13 cellular contexts compared by ENCODE assay signal in the genomic region with DNA sequence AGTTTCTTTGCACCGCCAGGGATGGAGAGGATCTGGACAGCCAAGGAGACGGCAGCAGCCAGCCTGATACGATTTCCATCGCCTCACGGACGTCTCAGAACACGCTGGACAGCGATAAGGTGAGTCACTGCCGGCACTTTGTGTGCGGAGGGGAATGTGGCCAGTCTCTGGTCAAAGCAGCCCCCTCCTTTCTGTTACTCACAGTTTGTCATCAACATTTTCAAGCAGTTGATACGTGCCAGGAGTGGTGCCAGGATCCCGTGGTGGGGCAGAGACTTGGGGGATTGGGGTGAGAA.
A peak's percentile ranks its signal among the peaks of the same experiment; 100 is the strongest.
DNase-seq lines count a peak whose midpoint lies in the region; ATAC-seq, FAIRE-seq and TF ChIP-seq lines count a peak whose summit lies in the region.
"Had no signal": no experiment of that assay in that cellular context is flagged by ENCODE, and none has a peak within 500 bp of the region (broad histone marks: within the 10 kb centered on the region; RNA-seq: fewer than 3 reads in every experiment).

No MANE protein-coding gene starts in this region.

- POLR2A ChIA-PET in BJ (lab: Charles Lee) (no interaction called here), endothelial cell of umbilical vein (lab: Charles Lee) (no interaction called here)

- TF ChIP-seq POLR2A in endothelial cell of umbilical vein (IDR thresholded peaks at IDR 0.05; ENCODE audit: low read depth, low read length), result no peak

- peak; percentile 96 for FAIRE-seq in endothelial cell of umbilical vein (lab: Jason Lieb, UNC)

- ATAC-seq in HG03442 (IDR thresholded peaks at IDR 0.05; ENCODE audit: unreplicated experiment) (no peak), GM21619 (IDR thresholded peaks at IDR 0.05; ENCODE audit: unreplicated experiment) (no peak)

- TF ChIP-seq CTCF in BJ (IDR thresholded peaks at IDR 0.05; ENCODE audit: insufficient read depth, low read depth, low read length), result no peak
- no peak for TF ChIP-seq CTCF in endothelial cell of umbilical vein (IDR thresholded peaks at IDR 0.05; ENCODE audit: extremely low read depth in 1 of 2, insufficient read depth in 1 of 2, low read depth in 1 of 2, low read length in 2 of 2)
- TF ChIP-seq CTCF in GM13976 (IDR thresholded peaks at IDR 0.05; ENCODE audit: borderline replicate concordance, control extremely low read depth, extremely low read depth, insufficient read depth, missing control alignments), result no peak

- peaks cover 33% of the 10 kb centered on the region for H3K4me1 ChIP-seq in endothelial cell of umbilical vein (ENCODE audit: control insufficient read depth, extremely low read depth, insufficient read depth, low read length)

- H3K4me3 ChIP-seq in BJ (ENCODE audit: low read depth, low read length) (no peak overlapping the region), endothelial cell of umbilical vein (replicated peaks in 1 of 3; ENCODE audit: insufficient read depth in 1 of 3, low read depth in 1 of 3, low read length in 3 of 3) (no peak overlapping the region)

- no peak overlapping the region for H2AFZ ChIP-seq in endothelial cell of umbilical vein (ENCODE audit: low read depth, low read length)
- H2AFZ ChIP-seq: parathyroid adenoma had no signal

- DNase-seq in BJ (ENCODE audit: low read depth) (peak; percentile 39), RPMI7951 (ENCODE audit: low read depth) (peak; percentile 95), endothelial cell of umbilical vein (ENCODE audit: low read depth, low spot score) (peak; percentile 69), posterior vena cava (ENCODE audit: low spot score) (peak; percentile 90), NCI-H1105 treated with DMSO at 0.1 percent for 48 hours (lab: John Stamatoyannopoulos, UW) (no peak), GM13976 (ENCODE audit: low spot score) (no peak)
- DNase-seq: activated effector memory CD4-positive, alpha-beta T cell treated with Interleukin-2 at 50 U/mL for 16 hours; effector CD4-positive, alpha-beta T cell; left colon; OCI-M1 had no signal

- CTCF ChIA-PET in BJ (lab: Yijun Ruan, JAX) (no interaction called here), endothelial cell of umbilical vein (lab: Charles Lee) (interaction anchor here (4.3 kb wide), 1 partner anchor 242 kb away, joined by 23 read pairs; no protein-coding TSS in a partner anchor)

- no TSS peak for BruUV-seq in endothelial cell of umbilical vein (replicated peaks; lab: Mats Ljungman, UMichigan)

- H3K79me2 ChIP-seq in endothelial cell of umbilical vein (ENCODE audit: control insufficient read depth, insufficient read depth, low read length), result peaks cover 22% of the 10 kb centered on the region

- H3K27me3 ChIP-seq in BJ (ENCODE audit: control insufficient read depth, insufficient read depth, low read length) (no peaks in the 10 kb centered on the region), endothelial cell of umbilical vein (ENCODE audit: control insufficient read depth in 2 of 2, insufficient read depth in 2 of 2, low read length in 2 of 2) (no peaks in the 10 kb centered on the region)

- dilution Hi-C loops in endothelial cell of umbilical vein (cut with MboI; ENCODE audit: extremely low pct_ligation_motif_present, low sequenced_read_pairs), result no loop called here

- in situ Hi-C loops in GM13976 (cut with MboI; ENCODE audit: low sequenced_read_pairs, unreplicated experiment), result no loop called here

- H4K20me1 ChIP-seq in endothelial cell of umbilical vein (replicated peaks; ENCODE audit: control insufficient read depth, extremely low read depth, insufficient read depth, low read length), result no peaks in the 10 kb centered on the region

- H3K36me3 ChIP-seq in BJ (ENCODE audit: control insufficient read depth, insufficient read depth, low read length), result peaks cover 15% of the 10 kb centered on the region
- H3K36me3 ChIP-seq in endothelial cell of umbilical vein (ENCODE audit: control insufficient read depth in 2 of 2, extremely low read depth in 1 of 2, insufficient read depth in 2 of 2, low read length in 2 of 2), result peaks cover 12 to 16% of the 10 kb centered on the region in 2 experiments

- H3K9ac ChIP-seq in endothelial cell of umbilical vein (replicated peaks; ENCODE audit: extremely low read depth, insufficient read depth, low read length), result peak overlapping the region; percentile 59
- H3K9ac ChIP-seq: parathyroid adenoma had no signal

- no peak overlapping the region for H3K4me2 ChIP-seq in endothelial cell of umbilical vein (ENCODE audit: insufficient read depth, low read length)

- peak overlapping the region; percentile 98 for H3K27ac ChIP-seq in endothelial cell of umbilical vein (ENCODE audit: insufficient read depth, low read depth, low read length)
- H3K27ac ChIP-seq: parathyroid adenoma had no signal

- intact Hi-C loops in endothelial cell of umbilical vein (cut with micrococcal nuclease), result loop anchor here (5.0 kb wide), 1 partner anchor 419 kb away; no protein-coding TSS in a partner anchor
- intact Hi-C loops in posterior vena cava (cut with DNase I), result loop anchor here in 1 of 2 donors (10.0 kb wide), 1 partner anchor 1362 kb away; no protein-coding TSS in a partner anchor

- H3K9me1 ChIP-seq in endothelial cell of umbilical vein (replicated peaks; ENCODE audit: control insufficient read depth, extremely low read depth, insufficient read depth, low read length), result no peaks in the 10 kb centered on the region

- H3K9me3 ChIP-seq in endothelial cell of umbilical vein (replicated peaks; ENCODE audit: control insufficient read depth, insufficient read depth, low read length), result no peaks in the 10 kb centered on the region

TF ChIP-seq in endothelial cell of umbilical vein, 7 proteins besides CTCF, POLR2A, EP300 and RAD21:
- TF ChIP-seq POLR2AphosphoS5 (IDR thresholded peaks at IDR 0.05; ENCODE audit: insufficient read depth, low read depth, low read length), result peak; percentile 75
- no peak for TF ChIP-seq GATA2 (IDR thresholded peaks at IDR 0.05; ENCODE audit: insufficient read depth, insufficient read length, low read depth, low read length)
- no peak for TF ChIP-seq MAX (IDR thresholded peaks at IDR 0.05; ENCODE audit: insufficient read depth, insufficient read length)
- TF ChIP-seq EZH2 (IDR thresholded peaks at IDR 0.05; ENCODE audit: borderline replicate concordance, low read depth, low read length, severe bottlenecking), result no peak
- TF ChIP-seq JUN (IDR thresholded peaks at IDR 0.05; ENCODE audit: borderline replicate concordance, insufficient read depth, insufficient read length, low read depth), result peak; percentile 81
- peak; percentile 14 for TF ChIP-seq MYC (IDR thresholded peaks at IDR 0.05; ENCODE audit: low read depth, low read length)
- peak; percentile 42 for TF ChIP-seq FOS (IDR thresholded peaks at IDR 0.05; ENCODE audit: borderline replicate concordance, insufficient read depth, low read length)

Comparison
In these comparisons a context has a peak if more than half of its experiments do, and no peak if none do; other contexts are left out.
1. DNase-seq: peak in BJ (single experiment), RPMI7951 (single experiment), endothelial cell of umbilical vein (single experiment) and posterior vena cava (single experiment); none in NCI-H1105 treated with DMSO at 0.1 percent for 48 hours (single experiment) and GM13976 (single experiment).